Comparison of ENCODE assay signal across 15 cellular contexts in genomic region chr14:71815110-71815509, GRCh38.
DNase-seq lines count a peak whose midpoint lies in the region; ATAC-seq and FAIRE-seq lines count a peak whose summit lies in the region.
"Had no signal": no experiment of that assay in that cellular context is flagged by ENCODE, and none has a peak within 500 bp of the region (broad histone marks: within the 10 kb centered on the region; RNA-seq: fewer than 3 reads in every experiment).

No MANE protein-coding gene starts in this region.

- H3K4me3 ChIP-seq in CD4-positive, alpha-beta memory T cell (ENCODE audit: low read length in 2 of 2), result no peak overlapping the region
- H3K4me3 ChIP-seq: A549, BLaER1, GM12878, GM23248, K562 had no signal

- H3K4me1 Mint-ChIP-seq in CD4-positive, alpha-beta memory T cell, result no peaks in the 10 kb centered on the region

- H3K27me3 ChIP-seq in CD4-positive, alpha-beta memory T cell (ENCODE audit: insufficient read depth, low read length), result no peaks in the 10 kb centered on the region
- H3K27me3 ChIP-seq: BLaER1 had no signal

- no peak overlapping the region for H3K27ac ChIP-seq in CD4-positive, alpha-beta memory T cell (ENCODE audit: low read depth, low read length)
- H3K27ac ChIP-seq: A549, BLaER1, GM23248 had no signal

- intact Hi-C loops in CD4-positive, alpha-beta memory T cell (cut with micrococcal nuclease), result no loop called here

- no peaks in the 10 kb centered on the region for H3K36me3 Mint-ChIP-seq in CD4-positive, alpha-beta memory T cell

- H3K4me3 Mint-ChIP-seq in CD4-positive, alpha-beta memory T cell, result no peak overlapping the region

- peaks cover 11 to 17% of the 10 kb centered on the region in 2 donors for H3K27me3 Mint-ChIP-seq in CD4-positive, alpha-beta memory T cell

- H3K36me3 ChIP-seq in CD4-positive, alpha-beta memory T cell (ENCODE audit: insufficient read depth, low read length), result no peaks in the 10 kb centered on the region
- H3K36me3 ChIP-seq: BLaER1 had no signal

- DNase-seq in COR-L47 (lab: John Stamatoyannopoulos, UW) (peak; percentile 3), HTR-8/SVneo (ENCODE audit: insufficient read length, low spot score) (no peak), NCI-H69 (lab: John Stamatoyannopoulos, UW) (peak; percentile 28), NCI-H2196 treated with DMSO at 0.1 percent for 48 hours (lab: John Stamatoyannopoulos, UW; ENCODE audit: unreplicated experiment) (no peak)
- DNase-seq in CD4-positive, alpha-beta memory T cell, result no peak
- DNase-seq: AML-193, DMS79, GM23248, H7 had no signal

- peak; percentile 23 for FAIRE-seq in HTR-8/SVneo (lab: Jason Lieb, UNC)
- FAIRE-seq: A549, GM12878, GM18507, K562 had no signal

- CTCF ChIA-PET in CD4-positive, alpha-beta memory T cell (lab: Charles Lee; ENCODE audit: partially characterized antibody), result no interaction called here

- H3K9me3 Mint-ChIP-seq in CD4-positive, alpha-beta memory T cell, result peaks cover 0 to 18% (median 7%) of the 10 kb centered on the region in 8 donors

- no peaks in the 10 kb centered on the region for H3K9me3 ChIP-seq in CD4-positive, alpha-beta memory T cell (ENCODE audit: control insufficient read depth in 1 of 2, low read length in 2 of 2)
- H3K9me3 ChIP-seq: A549, BLaER1 had no signal

- ATAC-seq in HG03460 (IDR thresholded peaks at IDR 0.05; ENCODE audit: unreplicated experiment), result no peak
- ATAC-seq: A549, GM12878, K562 had no signal

- no peak overlapping the region for H3K27ac Mint-ChIP-seq in CD4-positive, alpha-beta memory T cell

- no peaks in the 10 kb centered on the region for H3K4me1 ChIP-seq in CD4-positive, alpha-beta memory T cell (ENCODE audit: insufficient read depth, low read length)
- H3K4me1 ChIP-seq: A549 had no signal

- POLR2A ChIA-PET in CD4-positive, alpha-beta memory T cell (lab: Charles Lee; ENCODE audit: partially characterized antibody), result no interaction called here

Comparison
In these comparisons a context has a peak if more than half of its experiments do, and no peak if none do; other contexts are left out.
1. DNase-seq: peak in COR-L47 (single experiment) and NCI-H69 (single experiment); none in HTR-8/SVneo (single experiment), NCI-H2196 treated with DMSO at 0.1 percent for 48 hours (single experiment) and CD4-positive, alpha-beta memory T cell (0 of 5).